23 cellular contexts compared by ENCODE assay signal in the genomic region with DNA sequence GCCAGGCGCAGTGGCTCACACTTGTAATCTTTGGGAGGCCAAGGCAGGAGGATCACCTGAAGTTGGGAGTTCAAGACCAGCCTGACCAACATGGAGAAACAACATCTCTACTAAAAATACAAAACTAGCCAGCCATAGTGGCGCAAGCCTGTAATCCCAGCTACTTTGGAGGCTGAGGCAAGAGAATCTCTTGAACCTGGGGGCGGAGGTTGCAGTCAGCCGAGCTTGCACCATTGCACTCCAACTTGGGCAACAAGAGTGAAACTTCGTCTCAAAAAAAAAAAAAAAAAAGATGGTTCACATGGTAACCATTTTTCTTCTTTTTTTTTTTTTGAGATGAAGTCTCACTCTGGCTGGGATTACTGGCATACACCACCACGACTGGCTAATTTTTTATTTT. TPM values are rescaled to one million over a fixed set of nuclear protein-coding genes. Genes with fewer than 3 reads are reported as not detected.
DNase-seq lines count a peak whose midpoint lies in the region; ATAC-seq and TF ChIP-seq lines count a peak whose summit lies in the region.
"Had no signal": no experiment of that assay in that cellular context is flagged by ENCODE, and none has a peak within 500 bp of the region (broad histone marks: within the 10 kb centered on the region; RNA-seq: fewer than 3 reads in every experiment).

No MANE protein-coding gene starts in this region.

- no peaks in the 10 kb centered on the region for H3F3A ChIP-seq in neural progenitor cell (ENCODE audit: low read depth)

- peaks cover 4% of the 10 kb centered on the region for H3K4me1 Mint-ChIP-seq in neural progenitor cell

- WGBS in lung, 2 donors = 45 to 79% methylated on average over 5 to 6 of the region's 6 CpGs
- 82% methylated on average over 6 of the region's 6 CpGs for WGBS in prostate gland

- no peak for ATAC-seq in lung (ENCODE audit: insufficient read depth, low FRiP score)

- no peak for TF ChIP-seq CTCF in left ventricle myocardium inferior (IDR thresholded peaks at IDR 0.05; ENCODE audit: borderline replicate concordance)
- TF ChIP-seq CTCF in lung (IDR thresholded peaks at IDR 0.05; ENCODE audit: control extremely low read depth, extremely low read depth) = no peak
- no peak for TF ChIP-seq CTCF in neural progenitor cell (IDR thresholded peaks at IDR 0.05)
- TF ChIP-seq CTCF in prostate gland (IDR thresholded peaks at IDR 0.05) = no peak

- H3K4me1 ChIP-seq in left ventricle myocardium inferior (no peaks in the 10 kb centered on the region), lung (ENCODE audit: control insufficient read depth in 2 of 2, insufficient read depth in 2 of 2, low read length in 2 of 2) (no peaks in the 10 kb centered on the region), neural progenitor cell (no peaks in the 10 kb centered on the region), prostate gland (replicated peaks) (no peaks in the 10 kb centered on the region)

- intact Hi-C loops in cardiac septum (cut with DNase I) (no loop called here), left ventricle myocardium inferior (cut with micrococcal nuclease) (no loop called here), prostate gland (cut with DNase I) (no loop called here)

- H3K27ac ChIP-seq in left ventricle myocardium inferior (replicated peaks) = no peak overlapping the region
- H3K27ac ChIP-seq in lung (ENCODE audit: low read depth in 1 of 2, low read length in 1 of 2) = no peak overlapping the region
- H3K27ac ChIP-seq in neural progenitor cell = no peak overlapping the region
- H3K27ac ChIP-seq in prostate gland = no peak overlapping the region
- H3K27ac ChIP-seq: C4-2B, GM23248 had no signal

- DNase-seq in cardiac septum (ENCODE audit: low spot score) (peak; percentile 86), left ventricle myocardium inferior (no peak), SIG-M5 treated with dmso at 0.1 percent for 504 hours (lab: John Stamatoyannopoulos, UW; ENCODE audit: unreplicated experiment) (peak; percentile 79), lung (ENCODE audit: low spot score) (peak; percentile 47), neural progenitor cell (ENCODE audit: low spot score) (no peak), DMS 273 treated with DMSO at 0.1 percent for 48 hours (lab: John Stamatoyannopoulos, UW) (no peak), NCI-H1092 treated with DMSO at 0.1 percent for 48 hours (lab: John Stamatoyannopoulos, UW) (no peak), prostate gland (ENCODE audit: low spot score) (no peak)
- DNase-seq: GM23248, H9, HFFc6, Kasumi-1, NCI-H1694 treated with DMSO at 0.1 percent for 48 hours, NCI-H2081 treated with DMSO at 0.1 percent for 48 hours, NCI-H2171 treated with DMSO at 0.1 percent for 48 hours, NCI-H446, NCI-H526, SHP77, SK-N-SH had no signal

- no peaks in the 10 kb centered on the region for H3K9me3 ChIP-seq in left ventricle myocardium inferior (replicated peaks)
- H3K9me3 ChIP-seq in lung (ENCODE audit: control insufficient read depth in 2 of 2, insufficient read depth in 1 of 2, low read length in 1 of 2) = no peaks in the 10 kb centered on the region
- no peaks in the 10 kb centered on the region for H3K9me3 ChIP-seq in neural progenitor cell (ENCODE audit: low read depth)
- no peaks in the 10 kb centered on the region for H3K9me3 ChIP-seq in prostate gland
- H3K9me3 ChIP-seq: SK-N-SH had no signal

- H4K20me1 ChIP-seq in neural progenitor cell (ENCODE audit: low read depth) = no peaks in the 10 kb centered on the region

- no peak overlapping the region for H3K9ac ChIP-seq in neural progenitor cell
- H3K9ac ChIP-seq: GM23248, SK-N-SH had no signal

- no peak overlapping the region for H3K4me2 ChIP-seq in neural progenitor cell
- H3K4me2 ChIP-seq: SK-N-SH had no signal

- H3K79me2 ChIP-seq in neural progenitor cell (ENCODE audit: low read depth) = no peaks in the 10 kb centered on the region

- H3K27ac Mint-ChIP-seq in neural progenitor cell = no peak overlapping the region
- H3K27ac Mint-ChIP-seq: H9, HFFc6 had no signal

- H3K36me3 ChIP-seq in left ventricle myocardium inferior = no peaks in the 10 kb centered on the region
- no peaks in the 10 kb centered on the region for H3K36me3 ChIP-seq in lung (ENCODE audit: control insufficient read depth in 2 of 2, insufficient read depth in 2 of 2, low read length in 2 of 2)
- no peaks in the 10 kb centered on the region for H3K36me3 ChIP-seq in neural progenitor cell
- H3K36me3 ChIP-seq in prostate gland = no peaks in the 10 kb centered on the region

- TF ChIP-seq POLR2A in prostate gland (IDR thresholded peaks at IDR 0.05) = no peak

- H2AFZ ChIP-seq in neural progenitor cell (replicated peaks) = no peak overlapping the region
- H2AFZ ChIP-seq: GM23248 had no signal

- H3K4me3 Mint-ChIP-seq in neural progenitor cell = no peak overlapping the region
- H3K4me3 Mint-ChIP-seq: H9, HFFc6 had no signal

- H3K27me3 ChIP-seq in left ventricle myocardium inferior (ENCODE audit: low read depth) (peaks cover 25% of the 10 kb centered on the region), lung (ENCODE audit: control insufficient read depth, insufficient read depth) (no peaks in the 10 kb centered on the region), neural progenitor cell (no peaks in the 10 kb centered on the region), prostate gland (replicated peaks; ENCODE audit: insufficient read depth) (no peaks in the 10 kb centered on the region)

- no peak overlapping the region for H3K4me3 ChIP-seq in left ventricle myocardium inferior
- H3K4me3 ChIP-seq in lung = no peak overlapping the region
- H3K4me3 ChIP-seq in neural progenitor cell = no peak overlapping the region
- no peak overlapping the region for H3K4me3 ChIP-seq in prostate gland
- H3K4me3 ChIP-seq: GM23248 had no signal

- H3K27me3 Mint-ChIP-seq in neural progenitor cell (ENCODE audit: insufficient read depth, low read depth) = no peaks in the 10 kb centered on the region

- H3K9me3 Mint-ChIP-seq in neural progenitor cell = no peaks in the 10 kb centered on the region
- H3K9me3 Mint-ChIP-seq: H9, HFFc6 had no signal

- H3K36me3 Mint-ChIP-seq in neural progenitor cell = no peaks in the 10 kb centered on the region

RNA-seq across cellular contexts. Expression of a gene that starts 35.3 kb away (rescaled TPM):
- 0.51 TPM for total RNA-seq in cardiac septum
- total RNA-seq in left ventricle myocardium inferior = not detected
- total RNA-seq in lung = under 1 TPM in 1 of 2 donors, not detected in 1; 0.12 TPM
- under 1 TPM in 1 of 2 donors, not detected in 1; 0.17 TPM for polyA plus RNA-seq in lung
- 0.46 and 0.49 TPM in 2 replicates for total RNA-seq in neural progenitor cell (ENCODE audit: low replicate concordance)
- total RNA-seq in prostate gland = 10 to 100 TPM in 1 of 2 donors, not detected in 1; 10.7 TPM
- total RNA-seq: A172, GM23248, MCF 10A had no signal
- polyA plus RNA-seq: GM23248 had no signal

RNA-seq across cellular contexts. Expression of a gene that starts 48.2 kb away (rescaled TPM):
- total RNA-seq in cardiac septum = not detected
- not detected for total RNA-seq in left ventricle myocardium inferior
- total RNA-seq in lung = under 1 TPM; 0.23 to 0.49 TPM
- polyA plus RNA-seq in lung = not detected
- not detected in 2 replicates for total RNA-seq in neural progenitor cell (ENCODE audit: low replicate concordance)
- total RNA-seq in prostate gland = under 1 TPM; 0.05 to 0.23 TPM
- total RNA-seq: A172, GM23248, HFFc6, MCF 10A had no signal
- polyA plus RNA-seq: AG04450, SK-N-SH had no signal

Comparison
In these comparisons a context has a peak if more than half of its experiments do, and no peak if none do; other contexts are left out.
1. DNase-seq: peak in cardiac septum (single experiment), SIG-M5 treated with dmso at 0.1 percent for 504 hours (single experiment) and lung (single experiment); none in left ventricle myocardium inferior (single experiment), neural progenitor cell (single experiment), DMS 273 treated with DMSO at 0.1 percent for 48 hours (single experiment), NCI-H1092 treated with DMSO at 0.1 percent for 48 hours (single experiment) and prostate gland (single experiment).